ENCODE assay signal across 20 cellular contexts in the genomic region with DNA sequence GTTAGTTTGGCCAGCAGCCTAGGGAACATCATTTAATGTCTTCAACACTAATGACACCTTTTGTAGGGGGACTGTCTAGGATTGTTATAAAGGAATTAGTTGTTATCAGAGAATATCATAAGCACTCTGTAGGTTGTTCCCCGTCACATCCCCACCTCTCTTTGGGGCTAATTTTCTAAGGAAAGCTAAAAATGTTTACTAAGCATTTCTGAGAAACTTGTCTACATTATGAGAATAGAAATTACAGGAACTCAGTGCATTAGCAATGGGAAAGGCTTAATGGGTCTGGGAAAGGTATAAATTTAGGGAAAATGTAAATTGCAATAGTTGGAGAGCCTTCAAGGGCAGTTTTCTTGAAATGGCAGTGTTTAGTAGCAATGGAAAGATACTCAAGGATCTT.
A peak's percentile ranks its signal among the peaks of the same experiment; 100 is the strongest.
DNase-seq lines count a peak whose midpoint lies in the region; ATAC-seq, FAIRE-seq and TF ChIP-seq lines count a peak whose summit lies in the region.
"Had no signal": no experiment of that assay in that cellular context is flagged by ENCODE, and none has a peak within 500 bp of the region (broad histone marks: within the 10 kb centered on the region; RNA-seq: fewer than 3 reads in every experiment).

No MANE protein-coding gene starts in this region.

- no peaks in the 10 kb centered on the region for H3K36me3 ChIP-seq in IMR-90 (ENCODE audit: control insufficient read depth, insufficient read depth, low read length)
- H3K36me3 ChIP-seq: BLaER1 had no signal

- no peak overlapping the region for H3K4me3 Mint-ChIP-seq in endothelial cell (ENCODE audit: unreplicated experiment)
- H3K4me3 Mint-ChIP-seq: B cell; CD4-positive, CD25-positive, alpha-beta regulatory T cell; CD8-positive, alpha-beta T cell had no signal

- peaks cover 3% of the 10 kb centered on the region for H3K36me3 Mint-ChIP-seq in endothelial cell (ENCODE audit: low read depth, unreplicated experiment)
- H3K36me3 Mint-ChIP-seq: CD4-positive, CD25-positive, alpha-beta regulatory T cell; CD8-positive, alpha-beta T cell had no signal

- no peaks in the 10 kb centered on the region for H3K27me3 ChIP-seq in IMR-90 (ENCODE audit: control insufficient read depth, insufficient read depth, low read length)
- H3K27me3 ChIP-seq: BLaER1 had no signal

- H3K18ac ChIP-seq in IMR-90 (ENCODE audit: low read depth, low read length): no peak overlapping the region

- no peaks in the 10 kb centered on the region for H3K79me1 ChIP-seq in IMR-90 (ENCODE audit: low read depth in 1 of 2, low read length in 2 of 2)

- H2BK120ac ChIP-seq in IMR-90 (ENCODE audit: low read depth, low read length): no peak overlapping the region

- H3K27ac ChIP-seq in A549 (no peak overlapping the region), IMR-90 (ENCODE audit: insufficient read depth, low read length) (no peak overlapping the region)
- H3K27ac ChIP-seq: BLaER1, C4-2B had no signal

- H3K4me1 ChIP-seq in A549 (peaks cover 4% of the 10 kb centered on the region; the same call in 1 of the 3 replicates), IMR-90 (ENCODE audit: control insufficient read depth, insufficient read depth, low read length) (peaks cover 3% of the 10 kb centered on the region)
- H3K4me1 ChIP-seq: BLaER1 had no signal

- no peak overlapping the region for H2BK15ac ChIP-seq in IMR-90 (ENCODE audit: low read depth, low read length)

- H3K56ac ChIP-seq in IMR-90 (ENCODE audit: extremely low read depth, insufficient read depth, low read length): no peak overlapping the region

- no peaks in the 10 kb centered on the region for H4K20me1 ChIP-seq in IMR-90 (ENCODE audit: insufficient read depth, low read length)
- H4K20me1 ChIP-seq: BLaER1 had no signal

- no peak overlapping the region for H2BK20ac ChIP-seq in IMR-90 (ENCODE audit: low read depth, low read length)

- no peak for FAIRE-seq in A549 (lab: Jason Lieb, UNC)
- FAIRE-seq: GM12891, GM18507, H54 had no signal

- H3K9me3 ChIP-seq in A549: no peaks in the 10 kb centered on the region
- H3K9me3 ChIP-seq in IMR-90 (ENCODE audit: control insufficient read depth, insufficient read depth, low read length): no peaks in the 10 kb centered on the region
- H3K9me3 ChIP-seq: BLaER1 had no signal

- H2AK9ac ChIP-seq in IMR-90 (replicated peaks; ENCODE audit: low read depth, low read length, poor library complexity): no peak overlapping the region

- H3K27ac Mint-ChIP-seq in endothelial cell (ENCODE audit: unreplicated experiment): peak overlapping the region; percentile 76
- H3K27ac Mint-ChIP-seq: B cell; CD4-positive, CD25-positive, alpha-beta regulatory T cell; CD8-positive, alpha-beta T cell had no signal

- H2AFZ ChIP-seq in IMR-90 (replicated peaks; ENCODE audit: low read length, poor library complexity): no peak overlapping the region

- TF ChIP-seq EP300 in A549 (IDR thresholded peaks at IDR 0.05): no peak

- no peaks in the 10 kb centered on the region for H3K9me1 ChIP-seq in IMR-90 (ENCODE audit: insufficient read depth, low read length)

- dilution Hi-C loops in IMR-90 (cut with HindIII; ENCODE audit: low sequenced_read_pairs, unreplicated experiment): no loop called here

- H3K23ac ChIP-seq in IMR-90 (ENCODE audit: low read depth, low read length): no peak overlapping the region

- H3K4ac ChIP-seq in IMR-90 (ENCODE audit: low read depth, low read length): no peak overlapping the region

- no peak overlapping the region for H2BK5ac ChIP-seq in IMR-90 (ENCODE audit: low read depth, low read length, poor library complexity, severe bottlenecking)

- in situ Hi-C loops in IMR-90 (cut with MboI; ENCODE audit: low sequenced_read_pairs): no loop called here

- H3K27me3 Mint-ChIP-seq in endothelial cell (ENCODE audit: unreplicated experiment): peaks cover 3% of the 10 kb centered on the region
- H3K27me3 Mint-ChIP-seq: B cell had no signal

- DNase-seq in A549 (ENCODE audit: low read depth in 1 of 2, low spot score in 1 of 2) (no peak), COR-L47 (lab: John Stamatoyannopoulos, UW) (peak; percentile 9), IMR-90 (no peak), endothelial cell (ENCODE audit: low spot score) (no peak), NCI-H128 (lab: John Stamatoyannopoulos, UW; ENCODE audit: unreplicated experiment) (no peak)
- DNase-seq: Calu3; CD4-positive, CD25-positive, alpha-beta regulatory T cell; CD8-positive, alpha-beta T cell; DMS79 treated with DMSO at 0.1 percent for 48 hours; GF-D8; GOT3; HCEC 1CT had no signal

- TF ChIP-seq CTCF in A549 (IDR thresholded peaks at IDR 0.05): no peak
- TF ChIP-seq CTCF in IMR-90 (conservative IDR thresholded peaks at IDR 0.05; ENCODE audit: low read depth, low read length): no peak
- no peak for TF ChIP-seq CTCF in endothelial cell (IDR thresholded peaks at IDR 0.05; ENCODE audit: unreplicated experiment)

- no peak overlapping the region for H4K91ac ChIP-seq in IMR-90 (ENCODE audit: insufficient read depth, low read depth, low read length)

- H2AK5ac ChIP-seq in IMR-90 (ENCODE audit: low read depth, low read length): no peak overlapping the region

- TF ChIP-seq POLR2A in A549 (IDR thresholded peaks at IDR 0.05; ENCODE audit: low read length) (no peak), IMR-90 (IDR thresholded peaks at IDR 0.05; ENCODE audit: low read depth, low read length) (no peak)

- BruUV-seq in IMR-90 (replicated peaks; lab: Mats Ljungman, UMichigan): no TSS peak

- 53% methylated on average over 1 of the region's 1 CpG for WGBS in A549 (ENCODE audit: missing lambda C conversion rate)
- WGBS in IMR-90 (ENCODE audit: extremely low coverage in 2 of 2, insufficient read length in 1 of 2), 2 experiments: no CpG with 5 or more reads among the region's 1 CpG

- H3K14ac ChIP-seq in IMR-90 (replicated peaks; ENCODE audit: low read depth, low read length): no peak overlapping the region

- no peak overlapping the region for H3K9ac ChIP-seq in IMR-90 (ENCODE audit: low read depth, low read length)
- H3K9ac ChIP-seq: BLaER1 had no signal

- intact Hi-C loops in IMR-90 (cut with micrococcal nuclease): no loop called here

- H3K4me2 ChIP-seq in A549: no peak overlapping the region
- H3K4me2 ChIP-seq in IMR-90 (ENCODE audit: low read depth, low read length): no peak overlapping the region
- H3K4me2 ChIP-seq: BLaER1 had no signal

- no peak overlapping the region for H4K8ac ChIP-seq in IMR-90 (ENCODE audit: low read depth in 2 of 2, low read length in 2 of 2)

- H3K4me3 ChIP-seq in A549 (no peak overlapping the region), IMR-90 (ENCODE audit: insufficient read depth, low read depth, low read length) (no peak overlapping the region)
- H3K4me3 ChIP-seq: BLaER1 had no signal

- H3K4me1 Mint-ChIP-seq in endothelial cell (ENCODE audit: unreplicated experiment): peaks cover 30% of the 10 kb centered on the region
- H3K4me1 Mint-ChIP-seq: B cell; CD4-positive, CD25-positive, alpha-beta regulatory T cell had no signal

- POLR2A ChIA-PET in A549 (lab: Yijun Ruan, JAX) (no interaction called here), IMR-90 (lab: Charles Lee; ENCODE audit: unreplicated experiment) (no interaction called here)

- no peaks in the 10 kb centered on the region for H3K9me3 Mint-ChIP-seq in endothelial cell (ENCODE audit: unreplicated experiment)
- H3K9me3 Mint-ChIP-seq: CD4-positive, CD25-positive, alpha-beta regulatory T cell had no signal

- ATAC-seq in A549 (no peak), IMR-90 (ENCODE audit: low read depth) (no peak), SK-N-SH treated with all-trans-retinoic acid at 6 μM for 48 hours (no peak), HG02763 (IDR thresholded peaks at IDR 0.05; ENCODE audit: unreplicated experiment) (no peak)
- ATAC-seq: CD8-positive, alpha-beta T cell had no signal

- CTCF ChIA-PET in A549 (lab: Yijun Ruan, JAX) (no interaction called here), IMR-90 (lab: Yijun Ruan, JAX) (no interaction called here)

- no peak overlapping the region for H4K5ac ChIP-seq in IMR-90 (ENCODE audit: low read depth, low read length)

- TF ChIP-seq RAD21 in A549 (conservative IDR thresholded peaks at IDR 0.05 in 1 of 2, IDR thresholded peaks at IDR 0.05 in 1 of 2) (no peak), IMR-90 (IDR thresholded peaks at IDR 0.05; ENCODE audit: low read length) (no peak)

TF ChIP-seq in A549, 52 proteins besides CTCF, POLR2A, EP300 and RAD21:
- TF ChIP-seq MAFK (IDR thresholded peaks at IDR 0.05; ENCODE audit: partially characterized antibody) (peak; percentile 74), ZSCAN20 (CRISPR knock-in tag; IDR thresholded peaks at IDR 0.05) (no peak)

TF ChIP-seq in IMR-90, 13 proteins besides CTCF, POLR2A, EP300 and RAD21:
- TF ChIP-seq BHLHE40 (IDR thresholded peaks at IDR 0.05; ENCODE audit: low read depth, low read length): no peak
- no peak for TF ChIP-seq USF2 (IDR thresholded peaks at IDR 0.05; ENCODE audit: low read depth, low read length)
- peak; percentile 47 for TF ChIP-seq MAFK (IDR thresholded peaks at IDR 0.05; ENCODE audit: low read depth, low read length)

TF ChIP-seq in SK-N-SH treated with all-trans-retinoic acid at 6 μM for 48 hours, 23 proteins besides CTCF, POLR2A, EP300 and RAD21 (continues in another document):
- no peak for TF ChIP-seq ZNF70 (CRISPR knock-in tag; IDR thresholded peaks at IDR 0.05)
- TF ChIP-seq SNAI2 (CRISPR knock-in tag; IDR thresholded peaks at IDR 0.05): no peak
- no peak for TF ChIP-seq RARB (CRISPR knock-in tag; IDR thresholded peaks at IDR 0.05)
- TF ChIP-seq ARNTL (CRISPR knock-in tag; IDR thresholded peaks at IDR 0.05; ENCODE audit: borderline replicate concordance, low read depth): no peak
- TF ChIP-seq, protein P1, sequence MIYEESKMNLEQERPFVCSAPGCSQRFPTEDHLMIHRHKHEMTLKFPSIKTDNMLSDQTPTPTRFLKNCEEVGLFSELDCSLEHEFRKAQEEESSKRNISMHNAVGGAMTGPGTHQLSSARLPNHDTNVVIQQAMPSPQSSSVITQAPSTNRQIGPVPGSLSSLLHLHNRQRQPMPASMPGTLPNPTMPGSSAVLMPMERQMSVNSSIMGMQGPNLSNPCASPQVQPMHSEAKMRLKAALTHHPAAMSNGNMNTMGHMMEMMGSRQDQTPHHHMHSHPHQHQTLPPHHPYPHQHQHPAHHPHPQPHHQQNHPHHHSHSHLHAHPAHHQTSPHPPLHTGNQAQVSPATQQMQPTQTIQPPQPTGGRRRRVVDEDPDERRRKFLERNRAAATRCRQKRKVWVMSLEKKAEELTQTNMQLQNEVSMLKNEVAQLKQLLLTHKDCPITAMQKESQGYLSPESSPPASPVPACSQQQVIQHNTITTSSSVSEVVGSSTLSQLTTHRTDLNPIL (CRISPR knock-in tag; IDR thresholded peaks at IDR 0.05; ENCODE audit: low read depth): no peak
- TF ChIP-seq TOX (CRISPR knock-in tag; IDR thresholded peaks at IDR 0.05; ENCODE audit: borderline replicate concordance): no peak
